ENCODE assay signal across 8 cellular contexts in the genomic region with DNA sequence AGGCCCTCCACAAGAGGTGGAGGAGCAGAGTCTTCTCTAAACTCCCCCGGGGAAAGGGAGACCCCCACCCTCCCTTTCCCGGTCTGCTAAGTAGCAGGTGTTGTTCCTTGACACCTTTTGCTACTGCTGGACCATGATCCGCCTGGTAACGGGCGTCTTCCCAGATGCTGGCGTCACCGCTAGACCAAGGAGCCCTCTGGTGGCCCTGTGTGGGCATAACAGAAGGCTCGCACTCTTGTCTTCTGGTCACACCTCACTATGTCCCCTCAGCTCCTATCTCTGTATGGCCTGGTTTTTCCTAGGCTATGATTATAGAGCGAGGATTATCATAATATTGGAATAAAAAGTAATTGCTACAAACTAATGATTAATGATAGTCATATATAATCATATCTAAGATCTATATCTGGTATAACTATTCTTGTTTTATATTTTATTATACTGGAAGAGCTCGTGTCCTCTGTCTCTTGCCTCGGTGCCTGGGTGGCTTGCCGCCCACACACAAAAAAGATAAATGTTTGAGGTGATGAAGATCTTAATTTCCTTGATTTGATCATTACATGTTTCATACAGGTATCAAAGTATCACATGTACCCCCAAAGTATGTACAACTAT. TPM values are rescaled to one million over a fixed set of nuclear protein-coding genes. Genes with fewer than 3 reads are reported as not detected.
A peak's percentile ranks its signal among the peaks of the same experiment; 100 is the strongest.
DNase-seq lines count a peak whose midpoint lies in the region; ATAC-seq and TF ChIP-seq lines count a peak whose summit lies in the region.
"Not testable (repeated sequence)": the region's sequence is repeated elsewhere in the genome, so short reads cannot be mapped to it uniquely, and the experiment has no call there.

No MANE protein-coding gene starts in this region.

- H3K4me3 Mint-ChIP-seq in T-helper 17 cell, result peak overlapping the region; percentile 99
- H3K4me3 Mint-ChIP-seq in glutamatergic neuron (ENCODE audit: unreplicated experiment), result not testable (repeated sequence)
- peak overlapping the region; percentile 38 to 99 (median 88) for H3K4me3 Mint-ChIP-seq in naive thymus-derived CD8-positive, alpha-beta T cell

- TF ChIP-seq CTCF in GM13976 (IDR thresholded peaks at IDR 0.05; ENCODE audit: borderline replicate concordance, control extremely low read depth, extremely low read depth, insufficient read depth, missing control alignments) (peak; percentile 18), astrocyte of the cerebellum (IDR thresholded peaks at IDR 0.05; ENCODE audit: low read depth, low read length, missing control alignments) (peak; percentile 22), glutamatergic neuron (IDR thresholded peaks at IDR 0.05; ENCODE audit: partially characterized antibody, unreplicated experiment) (peak; percentile 62), uterus (IDR thresholded peaks at IDR 0.05) (peak in 3 of 4 experiments; percentile 25 to 48 (median 35))

- DNase-seq in GM13976 (ENCODE audit: low spot score); astrocyte of the cerebellum (ENCODE audit: low read depth): not testable (repeated sequence)
- DNase-seq in T-helper 17 cell (peak in 2 of 3 donors; percentile 27 to 38), activated T-cell treated with anti-CD3 and anti-CD28 coated beads for 4 hours (peak; percentile 48), glutamatergic neuron (peak; percentile 79), uterus (peak in 1 of 2 donors; percentile 67)
- peak in 9 of 10 donors; percentile 20 to 51 (median 35) for DNase-seq in naive thymus-derived CD8-positive, alpha-beta T cell
- DNase-seq in stimulated activated CD4-positive, alpha-beta T cell treated with anti-CD3 and anti-CD28 coated beads, Interleukin-2, amount 100 ng/mL, for 24 hours, result peak; percentile 64 to 72

- H3K9me3 Mint-ChIP-seq in glutamatergic neuron (ENCODE audit: unreplicated experiment), result peaks cover 21% of the 10 kb centered on the region
- H3K9me3 Mint-ChIP-seq in naive thymus-derived CD8-positive, alpha-beta T cell, result not testable (repeated sequence)

- H3K36me3 ChIP-seq in uterus, result not testable (repeated sequence)

- not testable (repeated sequence) for ATAC-seq in T-helper 17 cell; naive thymus-derived CD8-positive, alpha-beta T cell

- not testable (repeated sequence) for H3K27me3 ChIP-seq in uterus

- H3K27ac Mint-ChIP-seq in T-helper 17 cell, result not testable (repeated sequence)
- H3K27ac Mint-ChIP-seq in glutamatergic neuron (ENCODE audit: unreplicated experiment), result peak overlapping the region; percentile 52
- H3K27ac Mint-ChIP-seq in naive thymus-derived CD8-positive, alpha-beta T cell, result peak overlapping the region in 8 of 10 donors; percentile 29 to 99 (median 72)

- POLR2A ChIA-PET in naive thymus-derived CD8-positive, alpha-beta T cell (lab: Charles Lee), result not testable (repeated sequence)

- peaks cover 5 to 14% of the 10 kb centered on the region in 2 donors for H3K4me1 ChIP-seq in uterus

- in situ Hi-C loops in GM13976 (cut with MboI; ENCODE audit: low sequenced_read_pairs, unreplicated experiment); astrocyte of the cerebellum (cut with HindIII; ENCODE audit: low sequenced_read_pairs): not testable (repeated sequence)

- intact Hi-C loops in uterus (cut with DNase I; ENCODE audit: low total_unique reads), result not testable (repeated sequence)

- TF ChIP-seq POLR2A in uterus (IDR thresholded peaks at IDR 0.05), result not testable (repeated sequence)

- not testable (repeated sequence) for H3K27ac ChIP-seq in uterus

- peaks cover 24% of the 10 kb centered on the region for H3K4me1 Mint-ChIP-seq in T-helper 17 cell
- H3K4me1 Mint-ChIP-seq in glutamatergic neuron (ENCODE audit: low read depth, unreplicated experiment), result peaks cover 42% of the 10 kb centered on the region
- H3K4me1 Mint-ChIP-seq in naive thymus-derived CD8-positive, alpha-beta T cell, result peaks cover 18 to 39% (median 30%) of the 10 kb centered on the region in 4 donors

- H3K4me3 ChIP-seq in astrocyte of the cerebellum (ENCODE audit: low read depth, low read length); uterus: not testable (repeated sequence)

- not testable (repeated sequence) for H3K27me3 Mint-ChIP-seq in T-helper 17 cell; naive thymus-derived CD8-positive, alpha-beta T cell
- H3K27me3 Mint-ChIP-seq in glutamatergic neuron (ENCODE audit: unreplicated experiment), result peaks cover 11% of the 10 kb centered on the region

- not testable (repeated sequence) for H3K36me3 Mint-ChIP-seq in T-helper 17 cell (ENCODE audit: low read depth); glutamatergic neuron (ENCODE audit: unreplicated experiment); naive thymus-derived CD8-positive, alpha-beta T cell

- H3K9me3 ChIP-seq in T-helper 17 cell (ENCODE audit: control insufficient read depth, low read length, poor library complexity, severe bottlenecking); uterus: not testable (repeated sequence)

RNA-seq across cellular contexts. Expression of gene PTGES2, which starts 2.6 kb away (rescaled TPM):
- 10 to 100 TPM; 46.4 to 58.2 TPM for total RNA-seq in T-helper 17 cell
- total RNA-seq in glutamatergic neuron (ENCODE audit: unreplicated experiment), result 85.1 TPM
- 10 to 100 TPM; 69.2 to 75.6 TPM for total RNA-seq in naive thymus-derived CD8-positive, alpha-beta T cell
- 10 to 100 TPM; 28.9 to 49.8 (median 33.3) TPM for polyA plus RNA-seq in naive thymus-derived CD8-positive, alpha-beta T cell
- total RNA-seq in uterus, result 100 to 1,000 TPM in 1 of 4 donors, 10 to 100 TPM in 3; 21.5 to 173 (median 64.2) TPM

RNA-seq across cellular contexts. Expression of gene LCN2, which starts 19.2 kb away (rescaled TPM):
- total RNA-seq in T-helper 17 cell (1 to 10 TPM in 1 of 2 donors, not detected in 1; 9.3 TPM), glutamatergic neuron (ENCODE audit: unreplicated experiment) (not detected), uterus (1 to 10 TPM in 1 of 4 donors, under 1 TPM in 1, not detected in 2; 0.98 to 2.6 TPM)
- total RNA-seq in naive thymus-derived CD8-positive, alpha-beta T cell, result not detected
- not detected for polyA plus RNA-seq in naive thymus-derived CD8-positive, alpha-beta T cell

RNA-seq across cellular contexts. Expression of gene BBLN, which starts 30.0 kb away (rescaled TPM):
- total RNA-seq in T-helper 17 cell, result 10 to 100 TPM; 71.0 to 87.9 TPM
- 147 TPM for total RNA-seq in glutamatergic neuron (ENCODE audit: unreplicated experiment)
- total RNA-seq in naive thymus-derived CD8-positive, alpha-beta T cell, result 10 to 100 TPM; 47.7 to 48.2 TPM
- 100 to 1,000 TPM; 116 to 122 (median 121) TPM for polyA plus RNA-seq in naive thymus-derived CD8-positive, alpha-beta T cell
- 100 to 1,000 TPM in 2 of 4 donors, 10 to 100 TPM in 2; 31.3 to 198 (median 96.0) TPM for total RNA-seq in uterus
